In the genomic region with DNA sequence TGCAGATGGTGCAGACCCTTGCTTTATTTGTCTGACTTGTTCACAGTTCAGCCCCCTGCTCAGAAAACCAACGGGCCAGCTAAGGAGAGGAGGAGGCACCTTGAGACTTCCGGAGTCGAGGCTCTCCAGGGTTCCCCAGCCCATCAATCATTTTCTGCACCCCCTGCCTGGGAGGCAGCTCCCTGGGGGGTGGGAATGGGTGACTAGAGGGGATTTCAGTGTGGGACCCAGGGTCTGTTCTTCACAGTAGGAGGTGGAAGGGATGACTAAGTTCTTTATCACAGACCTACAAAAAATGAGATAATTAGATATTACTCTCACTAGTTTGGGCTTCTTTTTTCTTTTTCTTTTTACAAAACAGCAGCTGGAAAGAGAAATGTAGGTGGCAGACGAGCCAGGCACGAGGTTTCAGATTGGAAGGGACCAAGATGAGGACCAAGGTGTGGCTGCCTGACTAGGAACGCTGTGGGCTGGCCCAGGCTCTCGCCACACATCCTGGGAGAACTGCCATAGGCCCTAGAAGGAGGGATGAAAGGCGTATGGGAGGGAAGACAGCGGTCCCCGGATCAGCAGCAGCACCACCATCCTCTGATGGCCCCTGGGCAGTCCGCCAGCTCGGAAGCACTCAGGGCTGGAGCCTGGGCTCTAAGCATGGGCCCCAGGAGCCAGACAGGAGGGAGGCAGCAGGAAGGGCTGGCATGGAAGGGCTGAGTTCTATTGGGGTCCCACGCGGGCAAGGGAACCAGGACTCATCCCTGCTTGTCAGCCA, we compare ENCODE assay signal across 9 cellular contexts. TPM values are rescaled to one million over a fixed set of nuclear protein-coding genes. Genes with fewer than 3 reads are reported as not detected.
DNase-seq lines count a peak whose midpoint lies in the region; ATAC-seq and TF ChIP-seq lines count a peak whose summit lies in the region.
"Had no signal": no experiment of that assay in that cellular context is flagged by ENCODE, and none has a peak within 500 bp of the region (broad histone marks: within the 10 kb centered on the region; RNA-seq: fewer than 3 reads in every experiment).

No MANE protein-coding gene starts in this region.

- H3K27ac ChIP-seq in lower lobe of right lung (peak overlapping the region; percentile 79), vagina (peak overlapping the region; percentile 85)

- H3K4me3 ChIP-seq in astrocyte of the cerebellum (ENCODE audit: low read depth, low read length) (no peak overlapping the region), lower lobe of right lung (no peak overlapping the region), vagina (no peak overlapping the region)

- H3K27me3 ChIP-seq in lower lobe of right lung (ENCODE audit: low read depth) (no peaks in the 10 kb centered on the region), vagina (no peaks in the 10 kb centered on the region)

- H3K4me1 ChIP-seq in lower lobe of right lung (peaks cover 78% of the 10 kb centered on the region), vagina (peaks cover 70% of the 10 kb centered on the region)

- in situ Hi-C loops in astrocyte of the cerebellum (cut with HindIII; ENCODE audit: low sequenced_read_pairs) = loop anchor here (10.0 kb wide), 1 partner anchor 102 kb away; no protein-coding TSS in a partner anchor

- TF ChIP-seq CTCF in astrocyte of the cerebellum (IDR thresholded peaks at IDR 0.05; ENCODE audit: low read depth, low read length, missing control alignments) (no peak), lower lobe of right lung (IDR thresholded peaks at IDR 0.05) (no peak), vagina (IDR thresholded peaks at IDR 0.05) (no peak)

- peak; percentile 45 for ATAC-seq in Right ventricle myocardium inferior
- ATAC-seq in lower lobe of right lung = peak in 1 of 2 donors; percentile 2
- ATAC-seq in GM18511 (IDR thresholded peaks at IDR 0.05; ENCODE audit: unreplicated experiment) = no peak

- DNase-seq in Right ventricle myocardium inferior (ENCODE audit: missing footprints) = peak; percentile 87
- DNase-seq in cardiac septum (ENCODE audit: low spot score) = no peak
- DNase-seq in astrocyte of the cerebellum (ENCODE audit: low read depth) = peak; percentile 71
- no peak for DNase-seq in lower lobe of right lung
- no peak for DNase-seq in vagina (ENCODE audit: extremely low spot score in 2 of 2)
- DNase-seq in MV-4-11 (lab: John Stamatoyannopoulos, UW) = no peak
- no peak for DNase-seq in NCI-H69 (lab: John Stamatoyannopoulos, UW)
- DNase-seq: NCI-H1436 treated with DMSO at 0.1 percent for 48 hours had no signal

- H3K9me3 ChIP-seq in lower lobe of right lung (no peaks in the 10 kb centered on the region), vagina (no peaks in the 10 kb centered on the region)

- H3K36me3 ChIP-seq in lower lobe of right lung = peaks cover 22% of the 10 kb centered on the region
- H3K36me3 ChIP-seq in vagina = no peaks in the 10 kb centered on the region

- intact Hi-C loops in Right ventricle myocardium inferior (cut with DNase I) = loop anchor here (2.0 to 5.0 kb wide), 2 partner anchors 80 to 145 kb away; a partner anchor contains a TSS
- intact Hi-C loops in cardiac septum (cut with DNase I) = loop anchor here (2.0 to 5.0 kb wide), 2 partner anchors 80 to 145 kb away; a partner anchor contains a TSS
- intact Hi-C loops in lower lobe of right lung (cut with DNase I) = no loop called here
- intact Hi-C loops in vagina (cut with DNase I) = loop anchor here (5.0 kb wide), 1 partner anchor 165 kb away; no protein-coding TSS in a partner anchor

- no peak for TF ChIP-seq POLR2A in vagina (IDR thresholded peaks at IDR 0.05)

RNA-seq across cellular contexts. Expression of a gene that starts 14.2 kb away (rescaled TPM):
- total RNA-seq in Right ventricle myocardium inferior (127 TPM), cardiac septum (92.8 TPM), lower lobe of right lung (56.4 TPM), vagina (46.9 TPM)

RNA-seq across cellular contexts. Expression of a gene that starts 39.6 kb away (rescaled TPM):
- total RNA-seq in Right ventricle myocardium inferior = 11.3 TPM
- 3.8 TPM for total RNA-seq in cardiac septum
- 13.2 TPM for total RNA-seq in lower lobe of right lung
- total RNA-seq in vagina = 3.7 TPM

Comparison
In these comparisons a context has a peak if more than half of its experiments do, and no peak if none do; other contexts are left out.
1. DNase-seq: peak in Right ventricle myocardium inferior (single experiment) and astrocyte of the cerebellum (single experiment); none in cardiac septum (single experiment), lower lobe of right lung (single experiment), vagina (0 of 2), MV-4-11 (single experiment) and NCI-H69 (single experiment).